8 cellular contexts compared by ENCODE assay signal in the genomic region with DNA sequence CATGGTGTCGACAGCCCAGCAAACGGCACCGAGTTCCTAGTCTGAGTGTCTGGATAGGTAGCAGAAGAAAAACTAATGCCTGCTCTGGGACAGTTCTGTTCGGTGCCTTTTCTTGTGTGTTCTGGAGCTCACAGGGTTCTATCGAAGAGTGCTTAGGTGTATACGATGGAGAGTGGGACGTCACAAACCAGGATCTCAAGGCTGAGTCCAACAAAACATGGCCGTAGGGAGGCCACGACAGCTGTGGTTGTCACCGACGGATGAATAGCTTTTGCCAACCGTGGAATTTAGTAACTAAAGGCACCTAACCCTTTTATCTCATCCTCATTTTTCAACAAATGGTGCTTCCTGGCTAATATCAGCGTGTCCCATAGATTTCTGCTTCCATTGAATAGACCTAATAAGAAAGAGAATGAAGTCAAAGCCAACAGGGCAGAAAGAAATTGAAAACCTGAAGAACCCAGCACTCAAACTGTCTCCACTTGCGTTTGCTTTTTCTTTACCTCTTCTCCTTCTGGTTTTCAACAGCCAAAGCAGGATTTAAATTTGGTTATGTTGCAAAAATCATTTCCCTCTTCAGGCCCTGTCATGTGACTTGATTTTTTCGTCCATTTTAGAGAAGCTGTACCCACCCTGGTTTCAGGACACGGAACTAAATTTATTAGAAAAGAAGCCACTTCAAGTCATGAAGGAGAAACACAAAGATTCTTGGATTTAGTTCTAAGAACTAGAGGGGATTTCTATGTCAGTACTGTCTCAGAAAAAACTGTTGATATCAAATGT. TPM values are rescaled to one million over a fixed set of nuclear protein-coding genes. Genes with fewer than 3 reads are reported as not detected.
DNase-seq lines count a peak whose midpoint lies in the region; ATAC-seq and TF ChIP-seq lines count a peak whose summit lies in the region.

No MANE protein-coding gene starts in this region.

- WGBS in sigmoid colon, 2 donors = 15 to 16% methylated on average over 16 of the region's 16 CpGs

- intact Hi-C loops in CD4-positive, alpha-beta T cell (cut with DNase I, micrococcal nuclease) = loop anchor here (2.0 to 5.0 kb wide), 5 partner anchors 44 to 914 kb away; partner anchors contain the start of genes CFAP298 (in 1 of the 2), GART (in 1 of the 2), ITSN1 (in 1 of the 2) and PAXBP1 (in 1 of the 2)
- intact Hi-C loops in sigmoid colon (cut with DNase I) = loop anchor here (2.0 kb wide), 1 partner anchor 42 kb away; the partner anchor contains the start of gene PAXBP1

- no peaks in the 10 kb centered on the region for H3K9me3 ChIP-seq in CD4-positive, alpha-beta T cell (ENCODE audit: control insufficient read depth, low read length)
- H3K9me3 ChIP-seq in SK-N-MC (ENCODE audit: low read depth, low read length) = no peaks in the 10 kb centered on the region
- no peaks in the 10 kb centered on the region for H3K9me3 ChIP-seq in sigmoid colon

- TF ChIP-seq POLR2A in sigmoid colon (IDR thresholded peaks at IDR 0.05) = no peak

- TF ChIP-seq EP300 in sigmoid colon (IDR thresholded peaks at IDR 0.05) = no peak

- ATAC-seq in CD4-positive, alpha-beta T cell (ENCODE audit: poor library complexity) = no peak
- peak; percentile 2 for ATAC-seq in GM21526 (IDR thresholded peaks at IDR 0.05; ENCODE audit: low FRiP score, unreplicated experiment)
- ATAC-seq in GM19328 (IDR thresholded peaks at IDR 0.05; ENCODE audit: unreplicated experiment) = no peak
- ATAC-seq in GM18511 (IDR thresholded peaks at IDR 0.05; ENCODE audit: unreplicated experiment) = no peak

- peaks cover 0 to 19% (median 15%) of the 10 kb centered on the region in 4 donors for H3K4me1 ChIP-seq in sigmoid colon

- peak overlapping the region; percentile 90 for H3K27ac Mint-ChIP-seq in CD4-positive, alpha-beta T cell

- H3K4me1 Mint-ChIP-seq in CD4-positive, alpha-beta T cell (ENCODE audit: low read depth) = peaks cover 74% of the 10 kb centered on the region

- no peak for TF ChIP-seq CTCF in CD4-positive, alpha-beta T cell (IDR thresholded peaks at IDR 0.05)
- TF ChIP-seq CTCF in foreskin fibroblast (IDR thresholded peaks at IDR 0.05; ENCODE audit: low read depth, low read length) (no peak), sigmoid colon (IDR thresholded peaks at IDR 0.05) (no peak)

- peak overlapping the region; percentile 91 for H3K4me3 ChIP-seq in SK-N-MC
- peak overlapping the region; percentile 95 to 97 for H3K4me3 ChIP-seq in foreskin fibroblast (ENCODE audit: low read depth in 1 of 2, low read length in 2 of 2)
- peak overlapping the region; percentile 71 to 96 (median 92) for H3K4me3 ChIP-seq in sigmoid colon

- POLR2A ChIA-PET in CD4-positive, alpha-beta T cell (lab: Charles Lee) = interaction anchor here (0.5 to 3.9 kb wide), 16 partner anchors 9 to 1547 kb away, joined by 3 to 60 read pairs (median 5); partner anchors contain the start of genes CFAP298, GART, PAXBP1 and SON

- H3K36me3 ChIP-seq in SK-N-MC (ENCODE audit: insufficient read depth, low read length) (peaks cover 13% of the 10 kb centered on the region), sigmoid colon (peaks cover 0 to 12% (median 0%) of the 10 kb centered on the region in 4 donors)

- no peaks in the 10 kb centered on the region for H3K27me3 Mint-ChIP-seq in CD4-positive, alpha-beta T cell

- H3K27me3 ChIP-seq in CD4-positive, alpha-beta T cell (ENCODE audit: control insufficient read depth, insufficient read depth, low read length) = no peaks in the 10 kb centered on the region
- no peaks in the 10 kb centered on the region for H3K27me3 ChIP-seq in sigmoid colon

- DNase-seq in CD4-positive, alpha-beta T cell = no peak
- DNase-seq in SK-N-MC (ENCODE audit: low read depth, low spot score) (no peak), foreskin fibroblast (no peak), sigmoid colon (no peak), dedifferentiated amniotic fluid mesenchymal stem cell (ENCODE audit: extremely low spot score) (no peak)

- peak overlapping the region; percentile 72 for H3K27ac ChIP-seq in CD4-positive, alpha-beta T cell (ENCODE audit: low read depth, low read length)
- H3K27ac ChIP-seq in SK-N-MC (no peak overlapping the region), sigmoid colon (peak overlapping the region; percentile 89 to 96 (median 94))

- peaks cover 42% of the 10 kb centered on the region for H3K36me3 Mint-ChIP-seq in CD4-positive, alpha-beta T cell (ENCODE audit: low read depth)

- CTCF ChIA-PET in CD4-positive, alpha-beta T cell (lab: Charles Lee) = interaction anchor here (1.2 to 1.9 kb wide), 3 partner anchors 43 to 469 kb away, joined by 3 to 9 read pairs (median 4); partner anchors contain the start of gene PAXBP1

- peak overlapping the region; percentile 82 for H3K9ac ChIP-seq in SK-N-MC (ENCODE audit: insufficient read length)

- peaks cover 2% of the 10 kb centered on the region for H3K9me3 Mint-ChIP-seq in CD4-positive, alpha-beta T cell

- H3K4me3 Mint-ChIP-seq in CD4-positive, alpha-beta T cell = peak overlapping the region; percentile 97

RNA-seq across cellular contexts. Expression of gene SYNJ1, which starts 0.8 kb away (rescaled TPM):
- 10 to 100 TPM; 14.3 to 15.6 TPM for total RNA-seq in CD4-positive, alpha-beta T cell
- 10 to 100 TPM in 1 of 4 donors, 1 to 10 TPM in 3; 4.9 to 12.0 (median 9.3) TPM for total RNA-seq in sigmoid colon
- polyA plus RNA-seq in sigmoid colon = 1 to 10 TPM; 3.7 to 5.1 (median 4.2) TPM

RNA-seq across cellular contexts. Expression of gene PAXBP1, which starts 42.9 kb away (rescaled TPM):
- total RNA-seq in CD4-positive, alpha-beta T cell = 10 to 100 TPM; 48.7 to 51.5 TPM
- 10 to 100 TPM; 44.6 to 70.6 (median 49.9) TPM for total RNA-seq in sigmoid colon
- 10 to 100 TPM in 1 of 3 donors, 1 to 10 TPM in 2; 4.9 to 17.6 (median 5.4) TPM for polyA plus RNA-seq in sigmoid colon
